8 cellular contexts compared by ENCODE assay signal in the genomic region with DNA sequence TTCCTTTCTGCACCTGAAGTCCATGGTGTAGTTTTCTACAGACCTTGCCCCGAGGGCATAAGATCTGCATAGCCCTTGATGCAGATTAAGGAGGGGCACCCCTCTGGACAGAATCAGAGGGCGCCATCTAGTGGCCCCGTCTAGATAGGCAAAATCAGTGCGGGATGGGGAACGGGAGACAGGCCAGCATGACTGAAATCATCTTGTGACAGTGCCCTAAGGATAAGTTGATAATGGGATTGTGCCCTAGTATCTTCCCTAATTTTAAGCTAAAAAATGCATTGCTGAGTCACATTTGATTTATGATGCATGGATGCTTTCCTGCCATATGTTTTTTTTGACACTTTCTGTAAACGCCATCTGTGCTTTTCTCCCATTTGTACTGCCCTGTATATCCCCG. TPM values are rescaled to one million over a fixed set of nuclear protein-coding genes. Genes with fewer than 3 reads are reported as not detected.
DNase-seq lines count a peak whose midpoint lies in the region; ATAC-seq, FAIRE-seq and TF ChIP-seq lines count a peak whose summit lies in the region.

No MANE protein-coding gene starts in this region.

- H3K4me3 ChIP-seq in GM06990 (replicated peaks; ENCODE audit: low read depth, low read length) (no peak overlapping the region), SU-DHL-6 (ENCODE audit: insufficient read depth, low read length, poor library complexity, severe bottlenecking) (no peak overlapping the region), right atrium auricular region (no peak overlapping the region), small intestine (ENCODE audit: low read depth in 1 of 2, low read length in 2 of 2) (no peak overlapping the region)

- no peak for DNase-seq in GM06990 (ENCODE audit: extremely low read depth, insufficient read length)
- DNase-seq in MV-4-11 (lab: John Stamatoyannopoulos, UW): peak; percentile 53
- peak; percentile 51 for DNase-seq in amniotic epithelial cell (ENCODE audit: low read depth)
- no peak for DNase-seq in right atrium auricular region (ENCODE audit: low spot score)
- DNase-seq in small intestine: peak; percentile 91

- no peak for FAIRE-seq in small intestine (lab: Jason Lieb, UNC)

- H3K9me2 ChIP-seq in SU-DHL-6 (replicated peaks; ENCODE audit: insufficient read depth, low read length): no peaks in the 10 kb centered on the region

- H3K9me3 ChIP-seq in SU-DHL-6 (ENCODE audit: insufficient read depth, low read length) (no peaks in the 10 kb centered on the region), right atrium auricular region (no peaks in the 10 kb centered on the region), small intestine (ENCODE audit: control insufficient read depth, low read depth) (no peaks in the 10 kb centered on the region)

- H3K27me3 ChIP-seq in GM06990 (replicated peaks; ENCODE audit: control insufficient read depth, insufficient read depth, low read length) (no peaks in the 10 kb centered on the region), SU-DHL-6 (ENCODE audit: low read length) (no peaks in the 10 kb centered on the region), right atrium auricular region (no peaks in the 10 kb centered on the region), small intestine (ENCODE audit: control insufficient read depth in 2 of 2, insufficient read depth in 2 of 2, low read length in 2 of 2) (no peaks in the 10 kb centered on the region)

- ATAC-seq in GM21515 (IDR thresholded peaks at IDR 0.05; ENCODE audit: unreplicated experiment) (no peak), GM18502 (IDR thresholded peaks at IDR 0.05; ENCODE audit: poor library complexity, unreplicated experiment) (no peak)

- H3K79me2 ChIP-seq in SU-DHL-6 (ENCODE audit: insufficient read depth, low read length): no peaks in the 10 kb centered on the region

- no peak overlapping the region for H3K4me2 ChIP-seq in SU-DHL-6 (ENCODE audit: low read depth, low read length, poor library complexity, severe bottlenecking)

- TF ChIP-seq CTCF in GM06990 (IDR thresholded peaks at IDR 0.05; ENCODE audit: insufficient read depth, low read length, poor library complexity, severe bottlenecking) (peak; percentile 86), SU-DHL-6 (IDR thresholded peaks at IDR 0.05; ENCODE audit: insufficient read depth, low read length, poor library complexity, severe bottlenecking) (peak; percentile 92), right atrium auricular region (IDR thresholded peaks at IDR 0.05) (peak; percentile 65 to 82)

- 29 to 38% (median 30%) methylated on average over 7 of the region's 7 CpGs for WGBS in small intestine, 3 donors

- no peak overlapping the region for H2AFZ ChIP-seq in SU-DHL-6 (ENCODE audit: low read depth, low read length, severe bottlenecking)

- 0 out of 2 replicates have a peak, but pooled peaks cover 2% of the 10 kb centered on the region for H3F3A ChIP-seq in SU-DHL-6 (ENCODE audit: insufficient read depth)

- no peaks in the 10 kb centered on the region for H4K20me1 ChIP-seq in SU-DHL-6 (ENCODE audit: low read depth, low read length)

- no peak overlapping the region for H3K27ac ChIP-seq in SU-DHL-6 (ENCODE audit: low read depth, low read length)
- H3K27ac ChIP-seq in right atrium auricular region: no peak overlapping the region
- H3K27ac ChIP-seq in small intestine (ENCODE audit: low read depth in 1 of 2, low read length in 1 of 2): no peak overlapping the region

- H3K4me1 ChIP-seq in right atrium auricular region (no peaks in the 10 kb centered on the region), small intestine (ENCODE audit: control insufficient read depth in 2 of 2, insufficient read depth in 1 of 2, low read depth in 1 of 2, low read length in 1 of 2) (no peaks in the 10 kb centered on the region)

- no peak overlapping the region for H3K9ac ChIP-seq in SU-DHL-6 (ENCODE audit: low read length)

- H3K36me3 ChIP-seq in GM06990 (ENCODE audit: control insufficient read depth, insufficient read depth, low read length) (peaks cover 15% of the 10 kb centered on the region), SU-DHL-6 (ENCODE audit: low read length) (0 out of 2 replicates have a peak, but pooled peaks cover 4% of the 10 kb centered on the region), right atrium auricular region (peaks cover 59% of the 10 kb centered on the region), small intestine (ENCODE audit: control insufficient read depth in 2 of 2, insufficient read depth in 2 of 2, low read length in 2 of 2) (peaks cover 7 to 17% of the 10 kb centered on the region in 2 donors)

RNA-seq across cellular contexts. Expression of a gene that starts 19.1 kb away (rescaled TPM):
- total RNA-seq in right atrium auricular region: 100 to 1,000 TPM; 340 to 413 TPM
- polyA plus RNA-seq in small intestine: 100 to 1,000 TPM in 2 of 3 donors, 10 to 100 TPM in 1; 98.6 to 199 (median 129) TPM

RNA-seq across cellular contexts. Expression of a gene that starts 58.3 kb away (rescaled TPM):
- total RNA-seq in right atrium auricular region: 10 to 100 TPM in 1 of 2 donors, 1 to 10 TPM in 1; 9.5 to 14.0 TPM
- 10 to 100 TPM in 1 of 3 donors, 1 to 10 TPM in 2; 3.1 to 12.0 (median 6.2) TPM for polyA plus RNA-seq in small intestine

Comparison
In these comparisons a context has a peak if more than half of its experiments do, and no peak if none do; other contexts are left out.
1. DNase-seq: peak in MV-4-11 (single experiment), amniotic epithelial cell (single experiment) and small intestine (single experiment); none in GM06990 (single experiment) and right atrium auricular region (single experiment).
2. Peak in every context shown above with its lines, with median percentiles within 50 percentile points of each other: CTCF ChIP-seq.